Comparison of ENCODE assay signal across 10 cellular contexts in the genomic region with DNA sequence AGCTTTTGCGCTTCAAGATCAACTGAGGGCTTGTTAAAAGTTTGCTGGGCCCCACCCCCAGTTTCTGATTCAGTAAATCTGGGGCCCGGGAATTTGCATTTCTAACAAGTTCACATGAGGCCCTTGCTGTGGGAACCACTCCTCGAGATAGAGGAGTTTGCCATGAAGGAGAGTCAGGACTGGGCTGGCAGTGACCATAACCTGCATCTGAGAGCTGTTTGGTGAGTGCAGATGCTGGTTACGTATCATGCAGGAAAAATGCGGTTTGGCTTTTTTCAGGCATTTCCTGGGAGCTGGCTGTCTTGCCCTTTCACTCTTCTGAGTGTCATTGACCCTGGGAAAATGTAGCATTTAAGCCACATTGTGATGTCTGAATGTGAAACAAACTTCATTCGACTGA. TPM values are rescaled to one million over a fixed set of nuclear protein-coding genes. Genes with fewer than 3 reads are reported as not detected.
A peak's percentile ranks its signal among the peaks of the same experiment; 100 is the strongest.
DNase-seq lines count a peak whose midpoint lies in the region; ATAC-seq, FAIRE-seq and TF ChIP-seq lines count a peak whose summit lies in the region.
"Had no signal": no experiment of that assay in that cellular context is flagged by ENCODE, and none has a peak within 500 bp of the region (broad histone marks: within the 10 kb centered on the region; RNA-seq: fewer than 3 reads in every experiment).

No MANE protein-coding gene starts in this region.

- no peak overlapping the region for H3K4me3 Mint-ChIP-seq in chondrocyte (ENCODE audit: unreplicated experiment)

- FAIRE-seq in urothelium cell line (lab: Jason Lieb, UNC), result no peak

- H2AFZ ChIP-seq in mesenchymal stem cell (ENCODE audit: low read depth, low read length), result no peak overlapping the region

- H3K4me1 Mint-ChIP-seq in chondrocyte (ENCODE audit: low read depth), result peaks cover 57% of the 10 kb centered on the region

- H3K4me3 ChIP-seq in heart left ventricle (no peak overlapping the region), coronary artery (no peak overlapping the region), mesenchymal stem cell (ENCODE audit: insufficient read depth in 1 of 2, low read depth in 1 of 2, low read length in 2 of 2) (no peak overlapping the region)
- H3K4me3 ChIP-seq: lung had no signal

- H2BK12ac ChIP-seq in mesenchymal stem cell (ENCODE audit: low read length in 2 of 2), result peak overlapping the region in 1 of 2 experiments; percentile 12

- no peaks in the 10 kb centered on the region for H3K79me1 ChIP-seq in mesenchymal stem cell (replicated peaks; ENCODE audit: low read length, poor library complexity, severe bottlenecking)

- TF ChIP-seq POLR2A in heart left ventricle (IDR thresholded peaks at IDR 0.05), result no peak

- intact Hi-C loops in heart left ventricle (cut with DNase I), result loop anchor here in 1 of 10 donors (5.0 kb wide), 1 partner anchor 50 kb away; no protein-coding TSS in a partner anchor
- intact Hi-C loops in Right ventricle myocardium superior (cut with DNase I), result no loop called here

- no peak overlapping the region for H3K14ac ChIP-seq in mesenchymal stem cell (ENCODE audit: low read length in 2 of 2)

- 77 to 92% (median 84%) methylated on average over 6 of the region's 6 CpGs for WGBS in heart left ventricle, 4 donors
- 65% methylated on average over 6 of the region's 6 CpGs for WGBS in mesenchymal stem cell

- no peak overlapping the region for H3K4me2 ChIP-seq in mesenchymal stem cell (ENCODE audit: low read length, poor library complexity, severe bottlenecking)

- peak overlapping the region in 10 of 12 donors; percentile 51 to 96 (median 83) for H3K27ac ChIP-seq in heart left ventricle
- H3K27ac ChIP-seq in coronary artery, result peak overlapping the region; percentile 68 to 89
- no peak overlapping the region for H3K27ac ChIP-seq in mesenchymal stem cell (ENCODE audit: low read length, poor library complexity, severe bottlenecking)

- H2AK5ac ChIP-seq in mesenchymal stem cell (ENCODE audit: low read length, severe bottlenecking), result no peak overlapping the region

- no peaks in the 10 kb centered on the region for H3K36me3 Mint-ChIP-seq in chondrocyte (ENCODE audit: low read depth)

- peak overlapping the region; percentile 25 to 58 for H3K18ac ChIP-seq in mesenchymal stem cell (ENCODE audit: low read depth in 1 of 2, low read length in 2 of 2)

- no peaks in the 10 kb centered on the region for H3K9me3 Mint-ChIP-seq in chondrocyte (ENCODE audit: low read depth)

- H3K4me1 ChIP-seq in heart left ventricle, result peaks cover 0 to 82% (median 61%) of the 10 kb centered on the region in 12 donors
- peaks cover 20% of the 10 kb centered on the region for H3K4me1 ChIP-seq in mesenchymal stem cell (ENCODE audit: control insufficient read depth, insufficient read depth, low read depth, low read length)

- H2BK15ac ChIP-seq in mesenchymal stem cell (ENCODE audit: low read depth, poor library complexity, severe bottlenecking), result no peak overlapping the region

- H3K9ac ChIP-seq in mesenchymal stem cell (ENCODE audit: low read length), result peak overlapping the region; percentile 77

- DNase-seq in heart left ventricle, result peak in 1 of 5 donors; percentile 15
- no peak for DNase-seq in Right ventricle myocardium superior
- DNase-seq in coronary artery (ENCODE audit: low spot score), result peak; percentile 69
- DNase-seq in mesenchymal stem cell, result peak; percentile 79
- peak; percentile 58 for DNase-seq in urothelium cell line (ENCODE audit: low spot score)
- DNase-seq in Ammon's horn (ENCODE audit: low spot score), result no peak
- DNase-seq in NCI-H2227 (lab: John Stamatoyannopoulos, UW; ENCODE audit: unreplicated experiment), result no peak
- no peak for DNase-seq in chondrocyte (ENCODE audit: low spot score)
- DNase-seq: dermis blood vessel endothelial cell had no signal

- H3K27ac Mint-ChIP-seq in chondrocyte (ENCODE audit: unreplicated experiment), result no peak overlapping the region

- H3K4ac ChIP-seq in mesenchymal stem cell (ENCODE audit: low read depth in 1 of 2, low read length in 2 of 2), result no peak overlapping the region

- H4K91ac ChIP-seq in mesenchymal stem cell (ENCODE audit: low read length), result no peak overlapping the region

- no peak overlapping the region for H3K23ac ChIP-seq in mesenchymal stem cell (ENCODE audit: low read length in 2 of 2)

- ATAC-seq in heart left ventricle (no peak), Right ventricle myocardium superior (ENCODE audit: poor library complexity) (no peak)

- H3K9me3 ChIP-seq in heart left ventricle (no peaks in the 10 kb centered on the region), mesenchymal stem cell (ENCODE audit: control insufficient read depth, low read length) (no peaks in the 10 kb centered on the region)

- H3K27me3 ChIP-seq in heart left ventricle, result no peaks in the 10 kb centered on the region
- peaks cover 5 to 9% of the 10 kb centered on the region in 2 experiments for H3K27me3 ChIP-seq in mesenchymal stem cell (ENCODE audit: control insufficient read depth in 1 of 2, insufficient read depth in 1 of 2, low read length in 2 of 2)

- H4K8ac ChIP-seq in mesenchymal stem cell (ENCODE audit: low read length), result no peak overlapping the region

- TF ChIP-seq CTCF in heart left ventricle (IDR thresholded peaks at IDR 0.05) (no peak), coronary artery (IDR thresholded peaks at IDR 0.05) (no peak), chondrocyte (IDR thresholded peaks at IDR 0.05) (no peak)

- no peak overlapping the region for H2BK120ac ChIP-seq in mesenchymal stem cell (ENCODE audit: low read depth, low read length)

- H3K36me3 ChIP-seq in heart left ventricle (no peaks in the 10 kb centered on the region), mesenchymal stem cell (ENCODE audit: control insufficient read depth in 1 of 2, insufficient read depth in 2 of 2, low read depth in 1 of 2, low read length in 2 of 2) (no peaks in the 10 kb centered on the region)

- no peaks in the 10 kb centered on the region for H3K27me3 Mint-ChIP-seq in chondrocyte (ENCODE audit: low read depth)

- H2BK5ac ChIP-seq in mesenchymal stem cell (ENCODE audit: low read depth, low read length, poor library complexity, severe bottlenecking), result no peak overlapping the region

RNA-seq across cellular contexts. Expression of a gene that starts 9.4 kb away (rescaled TPM):
- total RNA-seq in heart left ventricle (10 to 100 TPM; 25.6 to 92.5 (median 47.4) TPM), Right ventricle myocardium superior (32.6 TPM), chondrocyte (26.7 to 39.7 TPM (median 39.0 TPM) in 3 replicates)
- 10 to 100 TPM; 17.0 to 19.4 TPM for polyA plus RNA-seq in heart left ventricle
- 40.8 TPM for polyA plus RNA-seq in mesenchymal stem cell (2013, experiment 1 of 2)
- polyA plus RNA-seq in mesenchymal stem cell (2013, experiment 2 of 2), result 41.1 TPM

Comparison
In these comparisons a context has a peak if more than half of its experiments do, and no peak if none do; other contexts are left out.
1. DNase-seq: peak in coronary artery (single experiment), mesenchymal stem cell (single experiment) and urothelium cell line (single experiment); none in Right ventricle myocardium superior (single experiment), Ammon's horn (single experiment), NCI-H2227 (single experiment) and chondrocyte (single experiment).